Comparison of ENCODE assay signal across 1 cellular context in the genomic region with DNA sequence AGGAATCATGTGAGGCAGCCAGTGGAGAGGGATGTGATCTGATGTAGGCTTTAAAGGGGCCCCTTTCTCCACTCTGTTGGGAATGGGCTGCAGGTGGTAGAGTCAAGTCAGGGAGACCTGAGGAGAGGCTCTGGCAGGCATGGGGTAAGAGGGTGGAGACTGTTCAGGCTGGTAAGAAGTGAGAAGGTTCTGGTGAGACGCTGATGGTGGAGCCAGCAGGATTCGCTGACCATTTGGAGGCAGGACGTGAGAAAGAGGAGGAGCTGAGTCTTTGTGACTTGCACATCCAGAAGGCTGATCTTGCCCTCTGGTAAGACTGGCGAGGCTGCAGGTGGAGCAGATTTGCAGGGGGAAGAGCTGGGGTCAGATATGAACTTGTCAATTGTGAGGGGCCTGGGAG.
TF ChIP-seq lines count a peak whose summit lies in the region.

No MANE protein-coding gene starts in this region.

TF ChIP-seq in GM23338, 12 proteins besides CTCF, POLR2A, EP300 and RAD21 (continued from another document):
- no peak for TF ChIP-seq ZNF462 (CRISPR knock-in tag; IDR thresholded peaks at IDR 0.05)
- no peak for TF ChIP-seq ZNF331 (CRISPR knock-in tag; IDR thresholded peaks at IDR 0.05; ENCODE audit: low read depth)
- no peak for TF ChIP-seq ETS1 (IDR thresholded peaks at IDR 0.05)
- TF ChIP-seq, protein P1, sequence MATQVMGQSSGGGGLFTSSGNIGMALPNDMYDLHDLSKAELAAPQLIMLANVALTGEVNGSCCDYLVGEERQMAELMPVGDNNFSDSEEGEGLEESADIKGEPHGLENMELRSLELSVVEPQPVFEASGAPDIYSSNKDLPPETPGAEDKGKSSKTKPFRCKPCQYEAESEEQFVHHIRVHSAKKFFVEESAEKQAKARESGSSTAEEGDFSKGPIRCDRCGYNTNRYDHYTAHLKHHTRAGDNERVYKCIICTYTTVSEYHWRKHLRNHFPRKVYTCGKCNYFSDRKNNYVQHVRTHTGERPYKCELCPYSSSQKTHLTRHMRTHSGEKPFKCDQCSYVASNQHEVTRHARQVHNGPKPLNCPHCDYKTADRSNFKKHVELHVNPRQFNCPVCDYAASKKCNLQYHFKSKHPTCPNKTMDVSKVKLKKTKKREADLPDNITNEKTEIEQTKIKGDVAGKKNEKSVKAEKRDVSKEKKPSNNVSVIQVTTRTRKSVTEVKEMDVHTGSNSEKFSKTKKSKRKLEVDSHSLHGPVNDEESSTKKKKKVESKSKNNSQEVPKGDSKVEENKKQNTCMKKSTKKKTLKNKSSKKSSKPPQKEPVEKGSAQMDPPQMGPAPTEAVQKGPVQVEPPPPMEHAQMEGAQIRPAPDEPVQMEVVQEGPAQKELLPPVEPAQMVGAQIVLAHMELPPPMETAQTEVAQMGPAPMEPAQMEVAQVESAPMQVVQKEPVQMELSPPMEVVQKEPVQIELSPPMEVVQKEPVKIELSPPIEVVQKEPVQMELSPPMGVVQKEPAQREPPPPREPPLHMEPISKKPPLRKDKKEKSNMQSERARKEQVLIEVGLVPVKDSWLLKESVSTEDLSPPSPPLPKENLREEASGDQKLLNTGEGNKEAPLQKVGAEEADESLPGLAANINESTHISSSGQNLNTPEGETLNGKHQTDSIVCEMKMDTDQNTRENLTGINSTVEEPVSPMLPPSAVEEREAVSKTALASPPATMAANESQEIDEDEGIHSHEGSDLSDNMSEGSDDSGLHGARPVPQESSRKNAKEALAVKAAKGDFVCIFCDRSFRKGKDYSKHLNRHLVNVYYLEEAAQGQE (IDR thresholded peaks at IDR 0.05; ENCODE audit: unreplicated experiment) = no peak
- no peak for TF ChIP-seq NANOG (IDR thresholded peaks at IDR 0.05; ENCODE audit: borderline replicate concordance)
- no peak for TF ChIP-seq CREB1 (CRISPR knock-in tag; IDR thresholded peaks at IDR 0.05; ENCODE audit: low read depth)
- TF ChIP-seq STAT1 (IDR thresholded peaks at IDR 0.05; ENCODE audit: unreplicated experiment) = no peak
